Comparison of ENCODE assay signal across 8 cellular contexts in the genomic region with DNA sequence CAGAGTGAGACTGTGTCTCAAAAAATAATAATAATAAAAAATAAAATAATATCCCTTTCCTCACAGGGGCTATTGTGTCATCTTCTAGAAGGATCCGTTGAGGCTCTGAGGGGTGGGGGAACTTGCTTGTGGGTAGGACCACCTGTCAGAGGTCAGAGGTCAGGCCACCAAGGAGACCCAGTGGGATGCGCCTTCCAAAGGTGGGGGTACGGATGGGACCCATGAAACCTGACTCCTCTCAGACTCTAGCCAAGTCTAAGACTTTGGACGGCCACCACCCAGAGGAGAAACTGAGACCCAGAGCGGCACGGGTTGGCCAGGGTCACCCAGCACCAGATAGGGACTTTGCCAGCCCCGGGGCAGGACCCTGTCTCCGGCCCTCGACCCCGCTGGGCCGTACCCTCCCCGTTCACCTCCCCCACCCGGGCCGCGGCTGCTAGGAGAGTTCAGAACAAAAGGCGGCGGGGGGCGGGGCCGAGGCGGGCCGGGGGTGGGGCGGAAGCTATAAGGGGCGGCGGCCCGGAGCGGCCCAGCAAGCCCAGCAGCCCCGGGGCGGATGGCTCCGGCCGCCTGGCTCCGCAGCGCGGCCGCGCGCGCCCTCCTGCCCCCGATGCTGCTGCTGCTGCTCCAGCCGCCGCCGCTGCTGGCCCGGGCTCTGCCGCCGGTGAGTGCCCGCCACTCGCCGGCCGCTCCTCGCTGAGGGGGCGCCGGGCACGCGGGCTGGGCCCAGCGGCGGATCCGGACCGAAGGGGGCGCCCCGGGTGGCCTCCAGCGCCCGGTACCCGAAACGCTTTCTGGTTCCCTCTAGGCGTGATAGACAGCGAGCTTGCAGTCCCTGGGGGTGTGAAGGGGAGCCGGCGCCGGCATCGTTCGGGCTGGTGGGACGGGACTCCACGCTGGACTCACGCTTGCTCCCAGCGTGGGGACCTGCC. TPM values are rescaled to one million over a fixed set of nuclear protein-coding genes. Genes with fewer than 3 reads are reported as not detected.
A peak's percentile ranks its signal among the peaks of the same experiment; 100 is the strongest.
DNase-seq lines count a peak whose midpoint lies in the region; ATAC-seq and TF ChIP-seq lines count a peak whose summit lies in the region.

A gene with protein sequence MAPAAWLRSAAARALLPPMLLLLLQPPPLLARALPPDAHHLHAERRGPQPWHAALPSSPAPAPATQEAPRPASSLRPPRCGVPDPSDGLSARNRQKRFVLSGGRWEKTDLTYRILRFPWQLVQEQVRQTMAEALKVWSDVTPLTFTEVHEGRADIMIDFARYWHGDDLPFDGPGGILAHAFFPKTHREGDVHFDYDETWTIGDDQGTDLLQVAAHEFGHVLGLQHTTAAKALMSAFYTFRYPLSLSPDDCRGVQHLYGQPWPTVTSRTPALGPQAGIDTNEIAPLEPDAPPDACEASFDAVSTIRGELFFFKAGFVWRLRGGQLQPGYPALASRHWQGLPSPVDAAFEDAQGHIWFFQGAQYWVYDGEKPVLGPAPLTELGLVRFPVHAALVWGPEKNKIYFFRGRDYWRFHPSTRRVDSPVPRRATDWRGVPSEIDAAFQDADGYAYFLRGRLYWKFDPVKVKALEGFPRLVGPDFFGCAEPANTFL (plus strand): TSS at position 535 of the 932 bp plus-strand sequence. CDS start 22 bp downstream, at position 557.

- no peak for TF ChIP-seq CTCF in A673 (conservative IDR thresholded peaks at IDR 0.05; ENCODE audit: low read depth, low read length)
- TF ChIP-seq CTCF in SU-DHL-6 (IDR thresholded peaks at IDR 0.05; ENCODE audit: insufficient read depth, low read length, poor library complexity, severe bottlenecking): no peak
- no peak for TF ChIP-seq CTCF in astrocyte of the spinal cord (IDR thresholded peaks at IDR 0.05; ENCODE audit: low read depth, low read length)

- H3K4me2 ChIP-seq in SU-DHL-6 (ENCODE audit: low read depth, low read length, poor library complexity, severe bottlenecking): peak within 1 kb of the TSS; percentile 67

- H3F3A ChIP-seq in SU-DHL-6 (ENCODE audit: insufficient read depth): peaks cover 8% of the 10 kb centered on the region

- H3K9ac ChIP-seq in SU-DHL-6 (ENCODE audit: low read length) (peak within 1 kb of the TSS; percentile 43; the same call in 1 of the 2 replicates), iPS-20b (ENCODE audit: low read depth, low read length) (peak within 1 kb of the TSS; percentile 56; the same call in 1 of the 2 replicates)

- H3K4me1 ChIP-seq in A673 (ENCODE audit: insufficient read depth, low read length, poor library complexity, severe bottlenecking) (peaks cover 8% of the 10 kb centered on the region), iPS-20b (ENCODE audit: insufficient read depth, low read length) (peaks cover 6% of the 10 kb centered on the region; the same call in 1 of the 2 replicates)

- in situ Hi-C loops in astrocyte of the spinal cord (cut with HindIII; ENCODE audit: low sequenced_read_pairs): no loop called here

- DNase-seq in A673 (ENCODE audit: low spot score) (peak; percentile 62), HEK293T (ENCODE audit: extremely low spot score) (peak; percentile 70), astrocyte of the spinal cord (ENCODE audit: low read depth, low spot score) (no peak)
- peak; percentile 69 for DNase-seq in stimulated activated CD4-positive, alpha-beta T cell treated with anti-CD3 and anti-CD28 coated beads, Interleukin-12 subunit alpha, Interleukin-12 subunit beta, amount 100 ng/mL, for 4 hours

- no peaks in the 10 kb centered on the region for H4K20me1 ChIP-seq in SU-DHL-6 (ENCODE audit: low read depth, low read length)

- H3K36me3 ChIP-seq in A673 (ENCODE audit: insufficient read depth, low read length, poor library complexity, severe bottlenecking): no peaks in the 10 kb centered on the region
- no peaks in the 10 kb centered on the region for H3K36me3 ChIP-seq in SU-DHL-6 (ENCODE audit: low read length)
- no peaks in the 10 kb centered on the region for H3K36me3 ChIP-seq in iPS-20b (ENCODE audit: insufficient read depth, low read depth, low read length)

- CTCF ChIA-PET in A673 (lab: Charles Lee) (interaction anchor here (0.6 to 0.9 kb wide), 2 partner anchors 13 to 341 kb away, joined by 4 to 9 read pairs; no protein-coding TSS in a partner anchor), HEK293T (lab: Yijun Ruan, JAX) (interaction anchor here (0.7 kb wide), 1 partner anchor 1561 kb away, joined by 3 read pairs; no protein-coding TSS in a partner anchor)

- BruUV-seq in A673 (replicated peaks; lab: Mats Ljungman, UMichigan): no TSS peak

- H3K27ac ChIP-seq in A673 (ENCODE audit: low read depth, low read length, poor library complexity, severe bottlenecking): peak within 1 kb of the TSS; percentile 50
- H3K27ac ChIP-seq in SU-DHL-6 (ENCODE audit: low read depth, low read length): no peak within 1 kb of the TSS
- H3K27ac ChIP-seq in iPS-20b (ENCODE audit: low read length): no peak within 1 kb of the TSS

- H3K9me3 ChIP-seq in A673 (ENCODE audit: low read depth, low read length, poor library complexity, severe bottlenecking): no peaks in the 10 kb centered on the region
- no peaks in the 10 kb centered on the region for H3K9me3 ChIP-seq in SU-DHL-6 (ENCODE audit: insufficient read depth, low read length)
- no peaks in the 10 kb centered on the region for H3K9me3 ChIP-seq in iPS-20b (ENCODE audit: insufficient read depth, low read depth, low read length)

- H3K4me3 ChIP-seq in A673 (ENCODE audit: low read depth, low read length, poor library complexity, severe bottlenecking) (peak within 1 kb of the TSS; percentile 48), SU-DHL-6 (ENCODE audit: insufficient read depth, low read length, poor library complexity, severe bottlenecking) (peak within 1 kb of the TSS; percentile 42), astrocyte of the spinal cord (ENCODE audit: low read depth, low read length) (peak within 1 kb of the TSS; percentile 36), iPS-20b (ENCODE audit: low read length) (peak within 1 kb of the TSS; percentile 67)

- no peak within 1 kb of the TSS for H2AFZ ChIP-seq in SU-DHL-6 (ENCODE audit: low read depth, low read length, severe bottlenecking)

- POLR2A ChIA-PET in A673 (lab: Charles Lee; ENCODE audit: low non-redundant PET): no interaction called here
- POLR2A ChIA-PET in HEK293T (lab: Yijun Ruan, JAX): interaction anchor here (0.8 to 1.0 kb wide), 2 partner anchors 13 to 85 kb away, joined by 3 to 4 read pairs; a partner anchor contains a TSS

- no peak for ATAC-seq in GM21737 (IDR thresholded peaks at IDR 0.05; ENCODE audit: unreplicated experiment)
- no peak for ATAC-seq in GM21423 (IDR thresholded peaks at IDR 0.05; ENCODE audit: unreplicated experiment)

- no peaks in the 10 kb centered on the region for H3K27me3 ChIP-seq in A673 (replicated peaks; ENCODE audit: insufficient read depth, low read depth, low read length, poor library complexity)
- H3K27me3 ChIP-seq in SU-DHL-6 (ENCODE audit: low read length): no peaks in the 10 kb centered on the region
- H3K27me3 ChIP-seq in iPS-20b (ENCODE audit: insufficient read depth, low read length): peaks cover 48% of the 10 kb centered on the region

- intact Hi-C loops in A673 (cut with micrococcal nuclease; ENCODE audit: unreplicated experiment): no loop called here

- H3K9me2 ChIP-seq in SU-DHL-6 (replicated peaks; ENCODE audit: insufficient read depth, low read length): no peaks in the 10 kb centered on the region

- no peaks in the 10 kb centered on the region; the same call in 1 of the 2 replicates for H3K79me2 ChIP-seq in SU-DHL-6 (ENCODE audit: insufficient read depth, low read length)

TF ChIP-seq in HEK293T, 16 proteins besides CTCF, POLR2A, EP300 and RAD21:
- no peak for TF ChIP-seq ZNF384 (IDR thresholded peaks at IDR 0.05)
- no peak for TF ChIP-seq ELF4 (IDR thresholded peaks at IDR 0.05)
- no peak for TF ChIP-seq SUZ12 (IDR thresholded peaks at IDR 0.05)
- no peak for TF ChIP-seq SP1 (IDR thresholded peaks at IDR 0.05)

RNA-seq across cellular contexts. Expression of the gene that starts here (rescaled TPM):
- total RNA-seq in A673 (2021): 5.1 and 6.8 TPM in 2 replicates
